In the genomic region with DNA sequence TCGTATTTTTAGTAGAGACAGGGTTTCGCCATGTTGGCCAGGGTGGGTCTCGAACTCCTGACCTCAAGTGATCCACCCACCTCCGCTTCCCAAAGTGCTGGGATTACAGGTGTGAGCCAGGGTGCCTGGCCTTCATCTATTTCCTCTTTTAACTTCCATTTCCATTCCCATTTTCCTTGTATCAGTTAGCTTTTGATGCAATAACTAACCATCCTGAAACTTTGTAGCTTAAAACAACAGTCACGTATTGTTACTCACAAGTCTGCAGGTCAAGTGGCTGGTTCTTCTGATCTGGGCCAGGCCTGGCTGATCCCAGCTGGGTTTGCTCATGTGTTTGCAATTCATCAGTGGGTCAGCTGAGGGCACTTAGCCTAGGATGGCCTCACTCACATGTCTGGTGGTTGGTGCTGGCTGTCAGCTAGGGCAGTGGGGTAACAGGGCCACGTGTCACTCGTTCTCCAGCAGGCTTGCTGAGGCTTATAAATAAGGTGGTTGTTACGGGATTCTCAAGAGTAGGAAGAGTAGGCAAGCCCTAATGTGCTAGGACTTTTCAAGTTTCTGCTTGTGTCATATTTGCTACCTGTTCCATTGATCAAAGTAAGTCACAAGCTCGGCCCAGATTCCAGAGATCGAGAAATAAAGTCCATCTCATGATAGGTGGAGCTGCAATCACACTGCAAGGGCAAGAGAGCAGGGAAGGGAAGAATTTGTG, we compare ENCODE assay signal across 1 cellular context.
TF ChIP-seq lines count a peak whose summit lies in the region.

No MANE protein-coding gene starts in this region.

TF ChIP-seq in GM23338, 12 proteins besides CTCF, POLR2A, EP300 and RAD21:
- TF ChIP-seq EZH2phosphoT487 (IDR thresholded peaks at IDR 0.05; ENCODE audit: unreplicated experiment) = no peak
- TF ChIP-seq, protein P1, sequence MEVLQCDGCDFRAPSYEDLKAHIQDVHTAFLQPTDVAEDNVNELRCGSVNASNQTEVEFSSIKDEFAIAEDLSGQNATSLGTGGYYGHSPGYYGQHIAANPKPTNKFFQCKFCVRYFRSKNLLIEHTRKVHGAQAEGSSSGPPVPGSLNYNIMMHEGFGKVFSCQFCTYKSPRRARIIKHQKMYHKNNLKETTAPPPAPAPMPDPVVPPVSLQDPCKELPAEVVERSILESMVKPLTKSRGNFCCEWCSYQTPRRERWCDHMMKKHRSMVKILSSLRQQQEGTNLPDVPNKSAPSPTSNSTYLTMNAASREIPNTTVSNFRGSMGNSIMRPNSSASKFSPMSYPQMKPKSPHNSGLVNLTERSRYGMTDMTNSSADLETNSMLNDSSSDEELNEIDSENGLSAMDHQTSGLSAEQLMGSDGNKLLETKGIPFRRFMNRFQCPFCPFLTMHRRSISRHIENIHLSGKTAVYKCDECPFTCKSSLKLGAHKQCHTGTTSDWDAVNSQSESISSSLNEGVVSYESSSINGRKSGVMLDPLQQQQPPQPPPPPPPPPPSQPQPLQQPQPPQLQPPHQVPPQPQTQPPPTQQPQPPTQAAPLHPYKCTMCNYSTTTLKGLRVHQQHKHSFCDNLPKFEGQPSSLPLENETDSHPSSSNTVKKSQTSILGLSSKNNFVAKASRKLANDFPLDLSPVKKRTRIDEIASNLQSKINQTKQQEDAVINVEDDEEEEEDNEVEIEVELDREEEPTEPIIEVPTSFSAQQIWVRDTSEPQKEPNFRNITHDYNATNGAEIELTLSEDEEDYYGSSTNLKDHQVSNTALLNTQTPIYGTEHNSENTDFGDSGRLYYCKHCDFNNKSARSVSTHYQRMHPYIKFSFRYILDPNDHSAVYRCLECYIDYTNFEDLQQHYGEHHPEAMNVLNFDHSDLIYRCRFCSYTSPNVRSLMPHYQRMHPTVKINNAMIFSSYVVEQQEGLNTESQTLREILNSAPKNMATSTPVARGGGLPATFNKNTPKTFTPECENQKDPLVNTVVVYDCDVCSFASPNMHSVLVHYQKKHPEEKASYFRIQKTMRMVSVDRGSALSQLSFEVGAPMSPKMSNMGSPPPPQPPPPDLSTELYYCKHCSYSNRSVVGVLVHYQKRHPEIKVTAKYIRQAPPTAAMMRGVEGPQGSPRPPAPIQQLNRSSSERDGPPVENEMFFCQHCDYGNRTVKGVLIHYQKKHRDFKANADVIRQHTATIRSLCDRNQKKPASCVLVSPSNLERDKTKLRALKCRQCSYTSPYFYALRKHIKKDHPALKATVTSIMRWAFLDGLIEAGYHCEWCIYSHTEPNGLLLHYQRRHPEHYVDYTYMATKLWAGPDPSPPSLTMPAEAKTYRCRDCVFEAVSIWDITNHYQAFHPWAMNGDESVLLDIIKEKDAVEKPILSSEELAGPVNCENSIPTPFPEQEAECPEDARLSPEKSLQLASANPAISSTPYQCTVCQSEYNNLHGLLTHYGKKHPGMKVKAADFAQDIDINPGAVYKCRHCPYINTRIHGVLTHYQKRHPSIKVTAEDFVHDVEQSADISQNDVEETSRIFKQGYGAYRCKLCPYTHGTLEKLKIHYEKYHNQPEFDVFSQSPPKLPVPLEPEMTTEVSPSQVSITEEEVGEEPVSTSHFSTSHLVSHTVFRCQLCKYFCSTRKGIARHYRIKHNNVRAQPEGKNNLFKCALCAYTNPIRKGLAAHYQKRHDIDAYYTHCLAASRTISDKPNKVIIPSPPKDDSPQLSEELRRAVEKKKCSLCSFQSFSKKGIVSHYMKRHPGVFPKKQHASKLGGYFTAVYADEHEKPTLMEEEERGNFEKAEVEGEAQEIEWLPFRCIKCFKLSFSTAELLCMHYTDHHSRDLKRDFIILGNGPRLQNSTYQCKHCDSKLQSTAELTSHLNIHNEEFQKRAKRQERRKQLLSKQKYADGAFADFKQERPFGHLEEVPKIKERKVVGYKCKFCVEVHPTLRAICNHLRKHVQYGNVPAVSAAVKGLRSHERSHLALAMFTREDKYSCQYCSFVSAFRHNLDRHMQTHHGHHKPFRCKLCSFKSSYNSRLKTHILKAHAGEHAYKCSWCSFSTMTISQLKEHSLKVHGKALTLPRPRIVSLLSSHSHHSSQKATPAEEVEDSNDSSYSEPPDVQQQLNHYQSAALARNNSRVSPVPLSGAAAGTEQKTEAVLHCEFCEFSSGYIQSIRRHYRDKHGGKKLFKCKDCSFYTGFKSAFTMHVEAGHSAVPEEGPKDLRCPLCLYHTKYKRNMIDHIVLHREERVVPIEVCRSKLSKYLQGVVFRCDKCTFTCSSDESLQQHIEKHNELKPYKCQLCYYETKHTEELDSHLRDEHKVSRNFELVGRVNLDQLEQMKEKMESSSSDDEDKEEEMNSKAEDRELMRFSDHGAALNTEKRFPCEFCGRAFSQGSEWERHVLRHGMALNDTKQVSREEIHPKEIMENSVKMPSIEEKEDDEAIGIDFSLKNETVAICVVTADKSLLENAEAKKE (CRISPR knock-in tag; IDR thresholded peaks at IDR 0.05) = no peak
- TF ChIP-seq ZNF114 (CRISPR knock-in tag; IDR thresholded peaks at IDR 0.05) = no peak
